22 cellular contexts compared by ENCODE assay signal in genomic region chr17:82670661-82671060, GRCh38. TPM values are rescaled to one million over a fixed set of nuclear protein-coding genes. Genes with fewer than 3 reads are reported as not detected.
DNase-seq lines count a peak whose midpoint lies in the region; ATAC-seq and TF ChIP-seq lines count a peak whose summit lies in the region.
"Had no signal": no experiment of that assay in that cellular context is flagged by ENCODE, and none has a peak within 500 bp of the region (broad histone marks: within the 10 kb centered on the region; RNA-seq: fewer than 3 reads in every experiment).

No MANE protein-coding gene starts in this region.

- DNase-seq in adrenal gland (no peak), neural crest cell (ENCODE audit: low read depth, low spot score) (no peak), tibial nerve (ENCODE audit: low spot score in 2 of 2) (no peak)
- no peak for DNase-seq in activated T-cell treated with anti-CD3 and anti-CD28 coated beads, Interleukin-2, amount 50 U/mL, for 24 hours
- DNase-seq: activated naive CD4-positive, alpha-beta T cell treated with Interleukin-2 at 50 U/mL for 16 hours; activated T-cell treated with anti-CD3 and anti-CD28 coated beads, Interleukin-2, amount 50 U/mL, for 72 hours; effector CD8-positive, alpha-beta T cell; IMR-90; naive thymus-derived CD4-positive, alpha-beta T cell; NCI-H146; NCI-H2107; NCI-H345; NCI-H69; nucleus accumbens; PC-9 had no signal

- WGBS in adrenal gland, 4 donors: 92 to 96% (median 95%) methylated on average over 13 of the region's 13 CpGs
- 87 to 92% methylated on average over 13 of the region's 13 CpGs for WGBS in tibial nerve, 2 donors

- H3K9me3 ChIP-seq in adrenal gland (replicated peaks in 1 of 3): no peaks in the 10 kb centered on the region
- no peaks in the 10 kb centered on the region for H3K9me3 ChIP-seq in tibial nerve

- H3K27me3 ChIP-seq in adrenal gland (no peaks in the 10 kb centered on the region), tibial nerve (no peaks in the 10 kb centered on the region)
- H3K27me3 ChIP-seq: brain microvascular endothelial cell had no signal

- H3K4me3 ChIP-seq in adrenal gland (no peak overlapping the region), tibial nerve (no peak overlapping the region)
- H3K4me3 ChIP-seq: PC-9 had no signal

- no peaks in the 10 kb centered on the region for H3K27me3 Mint-ChIP-seq in neural crest cell (ENCODE audit: low read depth)
- no peaks in the 10 kb centered on the region for H3K27me3 Mint-ChIP-seq in activated T-cell treated with anti-CD3 and anti-CD28 coated beads, Interleukin-2, amount 50 U/mL, for 24 hours
- H3K27me3 Mint-ChIP-seq: naive thymus-derived CD4-positive, alpha-beta T cell; stimulated activated memory B cell treated with anti-CD40 and anti-IgM and Interleukin-4, amounts not matched to agents 10 μg/mL and 1 μg/mL and 100 μg/mL, for 72 hours had no signal

- intact Hi-C loops in adrenal gland (cut with DNase I): no loop called here

- peak overlapping the region; percentile 39 for H3K27ac Mint-ChIP-seq in neural crest cell (ENCODE audit: unreplicated experiment)
- H3K27ac Mint-ChIP-seq in activated T-cell treated with anti-CD3 and anti-CD28 coated beads, Interleukin-2, amount 50 U/mL, for 24 hours: no peak overlapping the region
- H3K27ac Mint-ChIP-seq: activated T-cell treated with anti-CD3 and anti-CD28 coated beads, Interleukin-2, amount 50 U/mL, for 72 hours; stimulated activated memory B cell treated with anti-CD40 and anti-IgM and Interleukin-4, amounts not matched to agents 10 μg/mL and 1 μg/mL and 100 μg/mL, for 72 hours; T-helper 1 cell treated with Interleukin-12 subunit alpha and Interleukin-12 subunit beta and Interleukin-4 antibody, amounts not matched to agents 30 μg/mL and 1 μg/mL, for 36 hours had no signal

- peak overlapping the region in 4 of 5 donors; percentile 47 to 89 (median 68) for H3K27ac ChIP-seq in adrenal gland
- peak overlapping the region; percentile 25 for H3K27ac ChIP-seq in cingulate gyrus (ENCODE audit: low read depth, low read length)
- peak overlapping the region in 3 of 4 donors; percentile 62 to 82 (median 65) for H3K27ac ChIP-seq in tibial nerve
- H3K27ac ChIP-seq: brain microvascular endothelial cell, PC-9 had no signal

- TF ChIP-seq POLR2A in adrenal gland (IDR thresholded peaks at IDR 0.05): no peak
- no peak for TF ChIP-seq POLR2A in tibial nerve (IDR thresholded peaks at IDR 0.05)

- no peaks in the 10 kb centered on the region for H3K36me3 Mint-ChIP-seq in neural crest cell (ENCODE audit: low read depth)
- H3K36me3 Mint-ChIP-seq in activated T-cell treated with anti-CD3 and anti-CD28 coated beads, Interleukin-2, amount 50 U/mL, for 24 hours (ENCODE audit: low read depth): no peaks in the 10 kb centered on the region
- H3K36me3 Mint-ChIP-seq: stimulated activated memory B cell treated with anti-CD40 and anti-IgM and Interleukin-4, amounts not matched to agents 10 μg/mL and 1 μg/mL and 100 μg/mL, for 72 hours had no signal

- no peak for TF ChIP-seq EP300 in tibial nerve (IDR thresholded peaks at IDR 0.05)

- ATAC-seq in GM21576 (IDR thresholded peaks at IDR 0.05; ENCODE audit: unreplicated experiment): no peak
- no peak for ATAC-seq in GM21360 (IDR thresholded peaks at IDR 0.05; ENCODE audit: unreplicated experiment)
- ATAC-seq: activated T-cell treated with anti-CD3 and anti-CD28 coated beads, Interleukin-2, amount 50 U/mL, for 72 hours; naive thymus-derived CD4-positive, alpha-beta T cell; SK-N-SH treated with all-trans-retinoic acid at 6 μM for 48 hours; stimulated activated memory B cell treated with anti-CD40 and anti-IgM and Interleukin-4, amounts not matched to agents 10 μg/mL and 1 μg/mL and 100 μg/mL, for 72 hours had no signal

- no peaks in the 10 kb centered on the region for H3K36me3 ChIP-seq in adrenal gland (replicated peaks in 1 of 2)
- H3K36me3 ChIP-seq in tibial nerve: peaks cover 0 to 14% (median 0%) of the 10 kb centered on the region in 3 donors
- H3K36me3 ChIP-seq: brain microvascular endothelial cell had no signal

- H3K9me3 Mint-ChIP-seq in neural crest cell: no peaks in the 10 kb centered on the region
- no peaks in the 10 kb centered on the region for H3K9me3 Mint-ChIP-seq in activated T-cell treated with anti-CD3 and anti-CD28 coated beads, Interleukin-2, amount 50 U/mL, for 24 hours
- H3K9me3 Mint-ChIP-seq: naive thymus-derived CD4-positive, alpha-beta T cell; stimulated activated memory B cell treated with anti-CD40 and anti-IgM and Interleukin-4, amounts not matched to agents 10 μg/mL and 1 μg/mL and 100 μg/mL, for 72 hours; T-helper 1 cell treated with Interleukin-12 subunit alpha and Interleukin-12 subunit beta and Interleukin-4 antibody, amounts not matched to agents 30 μg/mL and 1 μg/mL, for 36 hours had no signal

- H3K4me3 Mint-ChIP-seq in neural crest cell: no peak overlapping the region
- no peak overlapping the region for H3K4me3 Mint-ChIP-seq in activated T-cell treated with anti-CD3 and anti-CD28 coated beads, Interleukin-2, amount 50 U/mL, for 24 hours
- H3K4me3 Mint-ChIP-seq: activated T-cell treated with anti-CD3 and anti-CD28 coated beads, Interleukin-2, amount 50 U/mL, for 72 hours; naive thymus-derived CD4-positive, alpha-beta T cell; stimulated activated memory B cell treated with anti-CD40 and anti-IgM and Interleukin-4, amounts not matched to agents 10 μg/mL and 1 μg/mL and 100 μg/mL, for 72 hours; T-helper 1 cell treated with Interleukin-12 subunit alpha and Interleukin-12 subunit beta and Interleukin-4 antibody, amounts not matched to agents 30 μg/mL and 1 μg/mL, for 36 hours had no signal

- peaks cover 13% of the 10 kb centered on the region for H3K4me1 Mint-ChIP-seq in neural crest cell
- peaks cover 6% of the 10 kb centered on the region for H3K4me1 Mint-ChIP-seq in activated T-cell treated with anti-CD3 and anti-CD28 coated beads, Interleukin-2, amount 50 U/mL, for 24 hours (ENCODE audit: low read depth)

- H3K4me1 ChIP-seq in adrenal gland (replicated peaks in 1 of 2) (peaks cover 7% of the 10 kb centered on the region in 2 donors), tibial nerve (peaks cover 0 to 37% (median 10%) of the 10 kb centered on the region in 4 donors)

- TF ChIP-seq CTCF in adrenal gland (IDR thresholded peaks at IDR 0.05) (no peak), neural crest cell (conservative IDR thresholded peaks at IDR 0.05) (no peak), tibial nerve (IDR thresholded peaks at IDR 0.05) (no peak)

RNA-seq across cellular contexts. Expression of gene WDR45B, which starts 22.4 kb away (rescaled TPM):
- 100 to 1,000 TPM in 1 of 8 donors, 10 to 100 TPM in 7; 57.9 to 102 (median 74.6) TPM for total RNA-seq in adrenal gland
- 10 to 100 TPM; 48.6 to 75.1 (median 71.4) TPM for polyA plus RNA-seq in adrenal gland
- total RNA-seq in neural crest cell: 57.1 and 64.6 TPM in 2 replicates
- 100 to 1,000 TPM in 1 of 4 donors, 10 to 100 TPM in 3; 64.9 to 114 (median 88.5) TPM for total RNA-seq in tibial nerve

RNA-seq across cellular contexts. Expression of gene RAB40B, which starts 27.8 kb away (rescaled TPM):
- total RNA-seq in adrenal gland (10 to 100 TPM in 6 of 8 donors, 1 to 10 TPM in 2; 5.9 to 33.3 (median 14.0) TPM), neural crest cell (5.6 and 8.9 TPM in 2 replicates), tibial nerve (10 to 100 TPM; 27.3 to 39.0 (median 36.7) TPM)
- 10 to 100 TPM in 2 of 3 donors, 1 to 10 TPM in 1; 4.1 to 19.1 (median 16.8) TPM for polyA plus RNA-seq in adrenal gland

RNA-seq across cellular contexts. Expression of gene FN3KRP, which starts 45.8 kb away (rescaled TPM):
- total RNA-seq in adrenal gland (10 to 100 TPM in 7 of 8 donors, 1 to 10 TPM in 1; 6.8 to 41.2 (median 23.5) TPM), neural crest cell (44.1 and 44.4 TPM in 2 replicates), tibial nerve (10 to 100 TPM; 17.4 to 22.5 (median 21.0) TPM)
- polyA plus RNA-seq in adrenal gland: 10 to 100 TPM; 25.7 to 37.3 (median 30.6) TPM
